Comparison of ENCODE assay signal across 15 cellular contexts in genomic region chr9:125243792-125244260, GRCh38. TPM values are rescaled to one million over a fixed set of nuclear protein-coding genes. Genes with fewer than 3 reads are reported as not detected.
DNase-seq lines count a peak whose midpoint lies in the region; ATAC-seq and TF ChIP-seq lines count a peak whose summit lies in the region.
"Had no signal": no experiment of that assay in that cellular context is flagged by ENCODE, and none has a peak within 500 bp of the region (broad histone marks: within the 10 kb centered on the region; RNA-seq: fewer than 3 reads in every experiment).

No MANE protein-coding gene starts in this region.

- H2AK5ac ChIP-seq in IMR-90 (ENCODE audit: low read depth, low read length) (peak overlapping the region; percentile 94), trophoblast cell (ENCODE audit: low read length) (no peak overlapping the region)

- H3K79me2 ChIP-seq in mammary epithelial cell (ENCODE audit: insufficient read depth, low read length), result peaks cover 30% of the 10 kb centered on the region
- peaks cover 11% of the 10 kb centered on the region for H3K79me2 ChIP-seq in trophoblast cell (ENCODE audit: control insufficient read depth, insufficient read depth, low read length, poor library complexity)

- H2BK12ac ChIP-seq in trophoblast cell (ENCODE audit: low read length), result peak overlapping the region; percentile 30

- no peak overlapping the region for H3K9ac ChIP-seq in IMR-90 (ENCODE audit: low read depth, low read length)
- H3K9ac ChIP-seq in mammary epithelial cell (ENCODE audit: insufficient read depth, low read length), result no peak overlapping the region
- no peak overlapping the region for H3K9ac ChIP-seq in trophoblast cell (ENCODE audit: low read length)
- H3K9ac ChIP-seq: KMS-11 had no signal

- H3K79me1 ChIP-seq in IMR-90 (ENCODE audit: low read depth in 1 of 2, low read length in 2 of 2), result peaks cover 4 to 20% of the 10 kb centered on the region in 2 experiments; a peak in 3 of 4 replicates
- peaks cover 11% of the 10 kb centered on the region for H3K79me1 ChIP-seq in trophoblast cell (ENCODE audit: low read length)

- H4K20me1 ChIP-seq in IMR-90 (ENCODE audit: insufficient read depth, low read length), result peaks cover 22% of the 10 kb centered on the region
- H4K20me1 ChIP-seq in mammary epithelial cell (ENCODE audit: insufficient read depth, low read length), result peaks cover 6% of the 10 kb centered on the region

- peaks cover 24% of the 10 kb centered on the region for H3K36me3 Mint-ChIP-seq in activated CD4-positive, alpha-beta T cell treated with anti-CD3 and anti-CD28 coated beads, Interleukin-2, amount 10 ng/mL, durations not matched to agents 24 days and 14 days (ENCODE audit: low read depth)
- peaks cover 34% of the 10 kb centered on the region for H3K36me3 Mint-ChIP-seq in effector memory CD8-positive, alpha-beta T cell (ENCODE audit: insufficient read depth)

- H3K9me3 ChIP-seq in IMR-90 (ENCODE audit: control insufficient read depth, insufficient read depth, low read length), result no peaks in the 10 kb centered on the region
- no peaks in the 10 kb centered on the region for H3K9me3 ChIP-seq in mammary epithelial cell (replicated peaks; ENCODE audit: insufficient read depth, low read length)
- H3K9me3 ChIP-seq in trophoblast cell (ENCODE audit: insufficient read depth, low read depth, low read length), result no peaks in the 10 kb centered on the region
- H3K9me3 ChIP-seq: esophagus muscularis mucosa had no signal

- H4K91ac ChIP-seq in IMR-90 (ENCODE audit: insufficient read depth, low read depth, low read length) (peak overlapping the region; percentile 80), trophoblast cell (ENCODE audit: low read depth, low read length) (no peak overlapping the region)

- TF ChIP-seq CTCF in IMR-90 (conservative IDR thresholded peaks at IDR 0.05; ENCODE audit: low read depth, low read length) (no peak), mammary epithelial cell (conservative IDR thresholded peaks at IDR 0.05 in 1 of 2, IDR thresholded peaks at IDR 0.05 in 1 of 2; ENCODE audit: extremely low read depth in 1 of 2, insufficient read depth in 1 of 2, low read depth in 1 of 2, low read length in 2 of 2) (no peak)

- peak overlapping the region; percentile 91 for H2BK20ac ChIP-seq in IMR-90 (ENCODE audit: low read depth, low read length)

- peak overlapping the region; percentile 34; the same call in 1 of the 2 replicates for H3K23ac ChIP-seq in IMR-90 (ENCODE audit: low read depth, low read length)
- no peak overlapping the region for H3K23ac ChIP-seq in trophoblast cell (ENCODE audit: low read length)

- H3K27ac Mint-ChIP-seq in activated CD4-positive, alpha-beta T cell treated with anti-CD3 and anti-CD28 coated beads, Interleukin-2, amount 10 ng/mL, durations not matched to agents 24 days and 14 days, result peak overlapping the region; percentile 21
- no peak overlapping the region for H3K27ac Mint-ChIP-seq in effector memory CD8-positive, alpha-beta T cell

- H3K27ac ChIP-seq in IMR-90 (ENCODE audit: insufficient read depth, low read length), result peak overlapping the region; percentile 82
- H3K27ac ChIP-seq in mammary epithelial cell (ENCODE audit: insufficient read depth, low read depth, low read length), result peak overlapping the region; percentile 72
- H3K27ac ChIP-seq in trophoblast cell (ENCODE audit: low read depth, low read length), result no peak overlapping the region
- H3K27ac ChIP-seq: esophagus muscularis mucosa, KMS-11 had no signal

- no peak overlapping the region for H3K4me3 Mint-ChIP-seq in activated CD4-positive, alpha-beta T cell treated with anti-CD3 and anti-CD28 coated beads, Interleukin-2, amount 10 ng/mL, durations not matched to agents 24 days and 14 days
- no peak overlapping the region for H3K4me3 Mint-ChIP-seq in effector memory CD8-positive, alpha-beta T cell

- peak overlapping the region; percentile 11; the same call in 1 of the 2 replicates for H3K18ac ChIP-seq in IMR-90 (ENCODE audit: low read depth, low read length)
- H3K18ac ChIP-seq in trophoblast cell (ENCODE audit: low read length), result no peak overlapping the region

- TF ChIP-seq POLR2A in IMR-90 (IDR thresholded peaks at IDR 0.05; ENCODE audit: low read depth, low read length), result no peak

- H2BK120ac ChIP-seq in IMR-90 (ENCODE audit: low read depth, low read length) (peak overlapping the region; percentile 88), trophoblast cell (ENCODE audit: insufficient read depth, low read length, poor library complexity) (no peak overlapping the region)

- peaks cover 2% of the 10 kb centered on the region for H3K27me3 Mint-ChIP-seq in activated CD4-positive, alpha-beta T cell treated with anti-CD3 and anti-CD28 coated beads, Interleukin-2, amount 10 ng/mL, durations not matched to agents 24 days and 14 days
- H3K27me3 Mint-ChIP-seq in effector memory CD8-positive, alpha-beta T cell, result no peaks in the 10 kb centered on the region

- no peaks in the 10 kb centered on the region; the same call in 1 of the 2 replicates for H3K9me1 ChIP-seq in IMR-90 (ENCODE audit: insufficient read depth, low read length)

- no peak overlapping the region for H2AK9ac ChIP-seq in IMR-90 (replicated peaks; ENCODE audit: low read depth, low read length, poor library complexity)

- CTCF ChIA-PET in IMR-90 (lab: Yijun Ruan, JAX), result no interaction called here
- CTCF ChIA-PET in mammary epithelial cell (lab: Charles Lee; ENCODE audit: low non-redundant PET), result no interaction called here

- H4K8ac ChIP-seq in IMR-90 (ENCODE audit: low read depth in 2 of 2, low read length in 2 of 2) (peak overlapping the region in 1 of 2 experiments; percentile 83; a peak in 3 of 4 replicates), trophoblast cell (ENCODE audit: low read depth, low read length) (no peak overlapping the region)

- no peak for DNase-seq in activated CD4-positive, alpha-beta T cell treated with anti-CD3 and anti-CD28 coated beads, Interleukin-2, amount 10 ng/mL, durations not matched to agents 24 days and 14 days
- DNase-seq in activated CD4-positive, alpha-beta T cell treated with anti-CD3 and anti-CD28 coated beads for 48 hours, result no peak
- DNase-seq in IMR-90, result no peak
- no peak for DNase-seq in mammary epithelial cell
- no peak for DNase-seq in trophoblast cell
- DNase-seq in effector memory CD8-positive, alpha-beta T cell, result no peak
- DNase-seq: activated CD8-positive, alpha-beta memory T cell treated with anti-CD3 and anti-CD28 coated beads, Interleukin-2, amount 50 U/mL, for 48 hours; anterior cingulate cortex; midbrain; NCI-H1105 treated with DMSO at 0.1 percent for 48 hours; NCI-H2227 treated with DMSO at 0.1 percent for 48 hours had no signal

- intact Hi-C loops in activated CD4-positive, alpha-beta T cell treated with anti-CD3 and anti-CD28 coated beads, Interleukin-2, amount 10 ng/mL, durations not matched to agents 24 days and 14 days (cut with micrococcal nuclease), result loop anchor here (5.0 to 10.0 kb wide), 3 partner anchors 102 to 472 kb away; partner anchors contain the start of genes NR6A1 and SCAI
- intact Hi-C loops in IMR-90 (cut with micrococcal nuclease) (no loop called here), mammary epithelial cell (cut with micrococcal nuclease) (loop anchor here (1.0 to 5.0 kb wide), 3 partner anchors 8 to 832 kb away; no protein-coding TSS in a partner anchor)

- H3K36me3 ChIP-seq in IMR-90 (ENCODE audit: control insufficient read depth, insufficient read depth, low read length), result peaks cover 7% of the 10 kb centered on the region
- peaks cover 10% of the 10 kb centered on the region for H3K36me3 ChIP-seq in mammary epithelial cell (ENCODE audit: insufficient read depth, low read length)
- peaks cover 7 to 8% of the 10 kb centered on the region in 2 experiments for H3K36me3 ChIP-seq in trophoblast cell (ENCODE audit: control insufficient read depth in 1 of 2, insufficient read depth in 2 of 2, low read length in 2 of 2)

- H4K5ac ChIP-seq in IMR-90 (ENCODE audit: low read depth, low read length), result no peak overlapping the region

- H3K4ac ChIP-seq in IMR-90 (ENCODE audit: low read depth, low read length) (peak overlapping the region; percentile 95), trophoblast cell (ENCODE audit: low read depth, low read length) (no peak overlapping the region)

- POLR2A ChIA-PET in IMR-90 (lab: Charles Lee; ENCODE audit: unreplicated experiment), result no interaction called here

- no peaks in the 10 kb centered on the region for H3K9me3 Mint-ChIP-seq in activated CD4-positive, alpha-beta T cell treated with anti-CD3 and anti-CD28 coated beads, Interleukin-2, amount 10 ng/mL, durations not matched to agents 24 days and 14 days
- no peaks in the 10 kb centered on the region for H3K9me3 Mint-ChIP-seq in effector memory CD8-positive, alpha-beta T cell

- H3K56ac ChIP-seq in IMR-90 (ENCODE audit: extremely low read depth, insufficient read depth, low read length), result no peak overlapping the region; the same call in 1 of the 2 replicates

- H2BK5ac ChIP-seq in IMR-90 (ENCODE audit: low read depth, low read length, poor library complexity, severe bottlenecking) (peak overlapping the region; percentile 85), trophoblast cell (ENCODE audit: low read depth, low read length, poor library complexity) (no peak overlapping the region)

- dilution Hi-C loops in IMR-90 (cut with HindIII; ENCODE audit: low sequenced_read_pairs, unreplicated experiment), result no loop called here
- dilution Hi-C loops in mammary epithelial cell (cut with HindIII; ENCODE audit: low sequenced_read_pairs), result no loop called here

- no peak overlapping the region for H2AFZ ChIP-seq in IMR-90 (replicated peaks; ENCODE audit: low read length, poor library complexity)
- no peak overlapping the region for H2AFZ ChIP-seq in mammary epithelial cell (ENCODE audit: low read depth, low read length)
- no peak overlapping the region for H2AFZ ChIP-seq in trophoblast cell (ENCODE audit: insufficient read depth, low read length, poor library complexity)

- H3K4me1 Mint-ChIP-seq in activated CD4-positive, alpha-beta T cell treated with anti-CD3 and anti-CD28 coated beads, Interleukin-2, amount 10 ng/mL, durations not matched to agents 24 days and 14 days, result peaks cover 11% of the 10 kb centered on the region
- peaks cover 20 to 24% of the 10 kb centered on the region in 2 donors for H3K4me1 Mint-ChIP-seq in effector memory CD8-positive, alpha-beta T cell (ENCODE audit: low read depth in 2 of 2)

- no peaks in the 10 kb centered on the region for H3K27me3 ChIP-seq in IMR-90 (ENCODE audit: control insufficient read depth, insufficient read depth, low read length)
- H3K27me3 ChIP-seq in mammary epithelial cell (ENCODE audit: insufficient read depth, low read length), result no peaks in the 10 kb centered on the region
- H3K27me3 ChIP-seq in trophoblast cell (ENCODE audit: insufficient read depth, low read length), result no peaks in the 10 kb centered on the region
- H3K27me3 ChIP-seq: esophagus muscularis mucosa had no signal

- no peak for TF ChIP-seq RAD21 in IMR-90 (IDR thresholded peaks at IDR 0.05; ENCODE audit: low read length)

- no peak for ATAC-seq in IMR-90 (ENCODE audit: low read depth)
- no peak for ATAC-seq in GM19324 (IDR thresholded peaks at IDR 0.05; ENCODE audit: low FRiP score, unreplicated experiment)
- no peak for ATAC-seq in effector memory CD8-positive, alpha-beta T cell (replicated peaks)
- no peak for ATAC-seq in GM21515 (IDR thresholded peaks at IDR 0.05; ENCODE audit: unreplicated experiment)

- in situ Hi-C loops in IMR-90 (cut with MboI; ENCODE audit: low sequenced_read_pairs) (no loop called here), mammary epithelial cell (cut with MboI; ENCODE audit: low sequenced_read_pairs in 2 of 2) (no loop called here)

- H3K4me1 ChIP-seq in IMR-90 (ENCODE audit: control insufficient read depth, insufficient read depth, low read length), result peaks cover 3% of the 10 kb centered on the region; the same call in 1 of the 2 replicates
- peaks cover 22% of the 10 kb centered on the region for H3K4me1 ChIP-seq in mammary epithelial cell (ENCODE audit: insufficient read depth, low read length)
- peaks cover 4 to 7% of the 10 kb centered on the region in 2 experiments for H3K4me1 ChIP-seq in trophoblast cell (ENCODE audit: control insufficient read depth in 1 of 2, insufficient read depth in 2 of 2, low read length in 2 of 2)

- H3K14ac ChIP-seq in IMR-90 (replicated peaks; ENCODE audit: low read depth, low read length) (peak overlapping the region; percentile 85), trophoblast cell (ENCODE audit: low read length) (no peak overlapping the region)

- BruUV-seq in IMR-90 (replicated peaks; lab: Mats Ljungman, UMichigan) (no TSS peak), mammary epithelial cell (replicated peaks; lab: Mats Ljungman, UMichigan) (no TSS peak)

- H2BK15ac ChIP-seq in IMR-90 (ENCODE audit: low read depth, low read length), result peak overlapping the region; percentile 79; the same call in 1 of the 3 replicates

- no peak overlapping the region for H4K12ac ChIP-seq in trophoblast cell (ENCODE audit: low read depth, low read length)

- no peak overlapping the region for H3K4me3 ChIP-seq in IMR-90 (ENCODE audit: insufficient read depth, low read depth, low read length)
- no peak overlapping the region for H3K4me3 ChIP-seq in mammary epithelial cell (replicated peaks in 1 of 3; ENCODE audit: insufficient read depth in 1 of 3, low read depth in 2 of 3, low read length in 3 of 3)
- no peak overlapping the region for H3K4me3 ChIP-seq in trophoblast cell (ENCODE audit: low read depth, low read length)
- H3K4me3 ChIP-seq: esophagus muscularis mucosa had no signal

- H3K4me2 ChIP-seq in IMR-90 (ENCODE audit: low read depth, low read length) (no peak overlapping the region), mammary epithelial cell (ENCODE audit: insufficient read depth, low read depth, low read length) (peak overlapping the region; percentile 55), trophoblast cell (ENCODE audit: low read length) (no peak overlapping the region)
- H3K4me2 ChIP-seq: KMS-11 had no signal

- WGBS in IMR-90 (ENCODE audit: extremely low coverage in 2 of 2, insufficient read length in 1 of 2), 2 experiments, result no CpG with 5 or more reads among the region's 15 CpGs
- 92% methylated on average over 15 of the region's 15 CpGs for WGBS in mammary epithelial cell (ENCODE audit: low coverage, missing lambda C conversion rate)
- no CpG with 5 or more reads among the region's 15 CpGs for WGBS in trophoblast cell (ENCODE audit: extremely low coverage, insufficient coverage, insufficient read length)

RNA-seq across cellular contexts. Expression of gene HSPA5, which starts 2.7 kb away (rescaled TPM):
- total RNA-seq in activated CD4-positive, alpha-beta T cell treated with anti-CD3 and anti-CD28 coated beads, Interleukin-2, amount 10 ng/mL, durations not matched to agents 24 days and 14 days, result 260 and 271 TPM in 2 replicates
- total RNA-seq in IMR-90 (2012; rRNA removed), result 118 and 147 TPM in 2 replicates
- 391 and 419 TPM in 2 replicates for polyA plus RNA-seq in IMR-90 (2012; rRNA removed)
- 180 and 209 TPM in 2 replicates for polyA plus RNA-seq in IMR-90 (2012; cell fraction: cytosol; rRNA removed)
- polyA plus RNA-seq in IMR-90 (2012; cell fraction: nucleus; rRNA removed; ENCODE audit: low replicate concordance), result 99.1 and 172 TPM in 2 replicates
- total RNA-seq in mammary epithelial cell, result 100 to 1,000 TPM; 126 to 485 TPM
- 237 TPM for polyA plus RNA-seq in mammary epithelial cell
- polyA minus RNA-seq in mammary epithelial cell, result 229 TPM
- polyA plus RNA-seq in trophoblast cell (2013), result 701 and 742 TPM in 2 replicates

RNA-seq across cellular contexts. Expression of gene GAPVD1, which starts 17.8 kb away (rescaled TPM):
- 50.3 and 56.6 TPM in 2 replicates for total RNA-seq in activated CD4-positive, alpha-beta T cell treated with anti-CD3 and anti-CD28 coated beads, Interleukin-2, amount 10 ng/mL, durations not matched to agents 24 days and 14 days
- total RNA-seq in IMR-90 (2012; rRNA removed) (40.3 and 50.9 TPM in 2 replicates), mammary epithelial cell (10 to 100 TPM; 58.1 to 73.7 TPM)
- polyA plus RNA-seq in IMR-90 (2012; rRNA removed) (12.2 and 13.8 TPM in 2 replicates), mammary epithelial cell (21.2 TPM)
- polyA plus RNA-seq in IMR-90 (2012; cell fraction: cytosol; rRNA removed), result 7.9 and 9.4 TPM in 2 replicates
- polyA plus RNA-seq in IMR-90 (2012; cell fraction: nucleus; rRNA removed; ENCODE audit: low replicate concordance), result 12.3 and 45.6 TPM in 2 replicates
- 40.2 TPM for polyA minus RNA-seq in mammary epithelial cell
- 31.6 and 31.8 TPM in 2 replicates for polyA plus RNA-seq in trophoblast cell (2013)

RNA-seq across cellular contexts. Expression of gene RABEPK, which starts 43.5 kb away (rescaled TPM):
- 36.6 and 37.7 TPM in 2 replicates for total RNA-seq in activated CD4-positive, alpha-beta T cell treated with anti-CD3 and anti-CD28 coated beads, Interleukin-2, amount 10 ng/mL, durations not matched to agents 24 days and 14 days
- total RNA-seq in IMR-90 (2012; rRNA removed) (49.7 and 59.7 TPM in 2 replicates), mammary epithelial cell (10 to 100 TPM; 21.7 to 25.8 TPM)
- polyA plus RNA-seq in IMR-90 (2012; rRNA removed) (43.9 and 44.6 TPM in 2 replicates), mammary epithelial cell (30.6 TPM)
- polyA plus RNA-seq in IMR-90 (2012; cell fraction: cytosol; rRNA removed), result 33.0 and 37.2 TPM in 2 replicates
- polyA plus RNA-seq in IMR-90 (2012; cell fraction: nucleus; rRNA removed; ENCODE audit: low replicate concordance), result 23.4 and 31.8 TPM in 2 replicates
- polyA minus RNA-seq in mammary epithelial cell, result 3.8 TPM
- 13.4 and 14.1 TPM in 2 replicates for polyA plus RNA-seq in trophoblast cell (2013)

RNA-seq across cellular contexts. Expression of gene PPP6C, which starts 54.2 kb away (rescaled TPM):
- 48.1 and 52.5 TPM in 2 replicates for total RNA-seq in activated CD4-positive, alpha-beta T cell treated with anti-CD3 and anti-CD28 coated beads, Interleukin-2, amount 10 ng/mL, durations not matched to agents 24 days and 14 days
- total RNA-seq in IMR-90 (2012; rRNA removed) (15.4 and 27.5 TPM in 2 replicates), mammary epithelial cell (10 to 100 TPM; 30.0 to 32.5 TPM)
- polyA plus RNA-seq in IMR-90 (2012; rRNA removed) (12.9 and 14.5 TPM in 2 replicates), mammary epithelial cell (17.3 TPM)
- 3.5 and 3.9 TPM in 2 replicates for polyA plus RNA-seq in IMR-90 (2012; cell fraction: cytosol; rRNA removed)
- polyA plus RNA-seq in IMR-90 (2012; cell fraction: nucleus; rRNA removed; ENCODE audit: low replicate concordance), result 1.6 and 7.7 TPM in 2 replicates
- 25.6 TPM for polyA minus RNA-seq in mammary epithelial cell
- polyA plus RNA-seq in trophoblast cell (2013), result 28.3 and 28.4 TPM in 2 replicates
